In the genomic region with DNA sequence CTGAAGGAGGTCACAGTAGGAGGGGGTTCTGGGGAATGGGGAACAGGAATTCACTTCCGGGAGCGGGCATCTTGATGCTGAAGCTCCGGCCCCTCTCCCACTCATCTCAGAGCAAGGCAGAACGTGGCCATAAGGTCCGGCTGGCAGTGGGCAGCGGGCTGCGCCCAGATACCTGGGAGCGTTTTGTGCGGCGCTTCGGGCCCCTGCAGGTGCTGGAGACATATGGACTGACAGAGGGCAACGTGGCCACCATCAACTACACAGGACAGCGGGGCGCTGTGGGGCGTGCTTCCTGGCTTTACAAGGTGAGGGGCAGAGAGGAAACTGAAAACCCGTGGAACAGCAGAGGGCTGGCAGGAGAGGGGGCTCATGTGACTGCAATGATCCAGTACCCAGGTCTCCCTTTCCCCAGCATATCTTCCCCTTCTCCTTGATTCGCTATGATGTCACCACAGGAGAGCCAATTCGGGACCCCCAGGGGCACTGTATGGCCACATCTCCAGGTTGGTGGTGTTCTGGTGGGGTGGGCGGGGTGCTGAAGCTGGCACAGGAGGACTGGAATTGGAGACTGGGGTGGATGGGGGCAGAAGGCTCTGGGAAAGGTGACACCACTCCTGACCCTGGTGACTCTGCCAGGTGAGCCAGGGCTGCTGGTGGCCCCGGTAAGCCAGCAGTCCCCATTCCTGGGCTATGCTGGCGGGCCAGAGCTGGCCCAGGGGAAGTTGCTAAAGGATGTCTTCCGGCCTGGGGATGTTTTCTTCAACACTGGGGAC, we compare ENCODE assay signal across 1 cellular context.
TF ChIP-seq lines count a peak whose summit lies in the region.

No MANE protein-coding gene starts in this region.

TF ChIP-seq in K562, 482 proteins besides CTCF, POLR2A, EP300 and RAD21:
- TF ChIP-seq XRCC4 (IDR thresholded peaks at IDR 0.05; ENCODE audit: extremely low read depth, insufficient read depth, insufficient read length) (no peak), ZNF263 (CRISPR knock-in tag; IDR thresholded peaks at IDR 0.05; ENCODE audit: borderline replicate concordance) (no peak), TSC22D4 (tag; IDR thresholded peaks at IDR 0.05) (no peak), HCFC1 (IDR thresholded peaks at IDR 0.05; ENCODE audit: low read depth, low read length) (no peak)
- TF ChIP-seq, protein P1, sequence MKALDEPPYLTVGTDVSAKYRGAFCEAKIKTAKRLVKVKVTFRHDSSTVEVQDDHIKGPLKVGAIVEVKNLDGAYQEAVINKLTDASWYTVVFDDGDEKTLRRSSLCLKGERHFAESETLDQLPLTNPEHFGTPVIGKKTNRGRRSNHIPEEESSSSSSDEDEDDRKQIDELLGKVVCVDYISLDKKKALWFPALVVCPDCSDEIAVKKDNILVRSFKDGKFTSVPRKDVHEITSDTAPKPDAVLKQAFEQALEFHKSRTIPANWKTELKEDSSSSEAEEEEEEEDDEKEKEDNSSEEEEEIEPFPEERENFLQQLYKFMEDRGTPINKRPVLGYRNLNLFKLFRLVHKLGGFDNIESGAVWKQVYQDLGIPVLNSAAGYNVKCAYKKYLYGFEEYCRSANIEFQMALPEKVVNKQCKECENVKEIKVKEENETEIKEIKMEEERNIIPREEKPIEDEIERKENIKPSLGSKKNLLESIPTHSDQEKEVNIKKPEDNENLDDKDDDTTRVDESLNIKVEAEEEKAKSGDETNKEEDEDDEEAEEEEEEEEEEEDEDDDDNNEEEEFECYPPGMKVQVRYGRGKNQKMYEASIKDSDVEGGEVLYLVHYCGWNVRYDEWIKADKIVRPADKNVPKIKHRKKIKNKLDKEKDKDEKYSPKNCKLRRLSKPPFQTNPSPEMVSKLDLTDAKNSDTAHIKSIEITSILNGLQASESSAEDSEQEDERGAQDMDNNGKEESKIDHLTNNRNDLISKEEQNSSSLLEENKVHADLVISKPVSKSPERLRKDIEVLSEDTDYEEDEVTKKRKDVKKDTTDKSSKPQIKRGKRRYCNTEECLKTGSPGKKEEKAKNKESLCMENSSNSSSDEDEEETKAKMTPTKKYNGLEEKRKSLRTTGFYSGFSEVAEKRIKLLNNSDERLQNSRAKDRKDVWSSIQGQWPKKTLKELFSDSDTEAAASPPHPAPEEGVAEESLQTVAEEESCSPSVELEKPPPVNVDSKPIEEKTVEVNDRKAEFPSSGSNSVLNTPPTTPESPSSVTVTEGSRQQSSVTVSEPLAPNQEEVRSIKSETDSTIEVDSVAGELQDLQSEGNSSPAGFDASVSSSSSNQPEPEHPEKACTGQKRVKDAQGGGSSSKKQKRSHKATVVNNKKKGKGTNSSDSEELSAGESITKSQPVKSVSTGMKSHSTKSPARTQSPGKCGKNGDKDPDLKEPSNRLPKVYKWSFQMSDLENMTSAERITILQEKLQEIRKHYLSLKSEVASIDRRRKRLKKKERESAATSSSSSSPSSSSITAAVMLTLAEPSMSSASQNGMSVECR (CRISPR knock-in tag; IDR thresholded peaks at IDR 0.05), result 0 out of 2 replicates have a peak, but pooled peaks have one; percentile 20
- TF ChIP-seq, protein P2, sequence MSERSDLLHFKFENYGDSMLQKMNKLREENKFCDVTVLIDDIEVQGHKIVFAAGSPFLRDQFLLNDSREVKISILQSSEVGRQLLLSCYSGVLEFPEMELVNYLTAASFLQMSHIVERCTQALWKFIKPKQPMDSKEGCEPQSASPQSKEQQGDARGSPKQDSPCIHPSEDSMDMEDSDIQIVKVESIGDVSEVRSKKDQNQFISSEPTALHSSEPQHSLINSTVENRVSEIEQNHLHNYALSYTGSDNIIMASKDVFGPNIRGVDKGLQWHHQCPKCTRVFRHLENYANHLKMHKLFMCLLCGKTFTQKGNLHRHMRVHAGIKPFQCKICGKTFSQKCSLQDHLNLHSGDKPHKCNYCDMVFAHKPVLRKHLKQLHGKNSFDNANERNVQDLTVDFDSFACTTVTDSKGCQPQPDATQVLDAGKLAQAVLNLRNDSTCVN (CRISPR knock-in tag; IDR thresholded peaks at IDR 0.05), result no peak
- TF ChIP-seq, protein P3, sequence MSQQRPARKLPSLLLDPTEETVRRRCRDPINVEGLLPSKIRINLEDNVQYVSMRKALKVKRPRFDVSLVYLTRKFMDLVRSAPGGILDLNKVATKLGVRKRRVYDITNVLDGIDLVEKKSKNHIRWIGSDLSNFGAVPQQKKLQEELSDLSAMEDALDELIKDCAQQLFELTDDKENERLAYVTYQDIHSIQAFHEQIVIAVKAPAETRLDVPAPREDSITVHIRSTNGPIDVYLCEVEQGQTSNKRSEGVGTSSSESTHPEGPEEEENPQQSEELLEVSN (IDR thresholded peaks at IDR 0.05; ENCODE audit: borderline replicate concordance in 1 of 2, extremely low read depth in 1 of 2, insufficient read depth in 1 of 2, insufficient read length in 1 of 2, low read depth in 1 of 2, low read length in 1 of 2, poor library complexity in 1 of 2, severe bottlenecking in 1 of 2), result no peak
